25 cellular contexts compared by ENCODE assay signal in genomic region chr7:6030988-6031387, GRCh38. TPM values are rescaled to one million over a fixed set of nuclear protein-coding genes. Genes with fewer than 3 reads are reported as not detected.
DNase-seq lines count a peak whose midpoint lies in the region; ATAC-seq and TF ChIP-seq lines count a peak whose summit lies in the region.
"Had no signal": no experiment of that assay in that cellular context is flagged by ENCODE, and none has a peak within 500 bp of the region (broad histone marks: within the 10 kb centered on the region; RNA-seq: fewer than 3 reads in every experiment).

Gene ANKRD61, plus strand, starts transcription at chr7:6031376. Its CDS starts 0 bp downstream, at chr7:6031376.

- H3K27me3 Mint-ChIP-seq in T-helper 1 cell treated with Interleukin-12 subunit alpha and Interleukin-12 subunit beta and Interleukin-4 antibody, amounts not matched to agents 30 μg/mL and 1 μg/mL, for 36 hours (ENCODE audit: low read depth), result no peaks in the 10 kb centered on the region
- H3K27me3 Mint-ChIP-seq in CD14-positive monocyte (ENCODE audit: low read depth in 3 of 3), result no peaks in the 10 kb centered on the region
- H3K27me3 Mint-ChIP-seq in effector memory CD8-positive, alpha-beta T cell, result no peaks in the 10 kb centered on the region

- DNase-seq in T-helper 1 cell (no peak), CD14-positive monocyte (ENCODE audit: low spot score) (no peak), Peyer's patch (no peak), AG08396 (ENCODE audit: low spot score) (no peak)
- no peak for DNase-seq in effector memory CD8-positive, alpha-beta T cell
- DNase-seq: activated CD4-positive, CD25-positive, alpha-beta regulatory T cell treated with anti-CD3 and anti-CD28 coated beads, Interleukin-2, amount 50 U/mL, for 72 hours; BE2C; GDM1; HFFc6; left ventricle myocardium superior; NCI-H1092; NCI-H2081 treated with DMSO at 0.1 percent for 48 hours; NCI-H510A; NK-92 treated with Interleukin-12 subunit alpha and Interleukin-12 subunit beta, amount 100 ng/mL, for 24 hours; small intestine; stimulated activated CD4-positive, alpha-beta T cell treated with anti-CD3 and anti-CD28 coated beads, Interleukin-2, amount 100 ng/mL, for 48 hours; stomach; uterus had no signal

- peaks cover 38% of the 10 kb centered on the region for H3K36me3 Mint-ChIP-seq in T-helper 1 cell treated with Interleukin-12 subunit alpha and Interleukin-12 subunit beta and Interleukin-4 antibody, amounts not matched to agents 30 μg/mL and 1 μg/mL, for 36 hours (ENCODE audit: low read depth)
- H3K36me3 Mint-ChIP-seq in CD14-positive monocyte, result peaks cover 60 to 77% of the 10 kb centered on the region in 2 donors
- peaks cover 48% of the 10 kb centered on the region for H3K36me3 Mint-ChIP-seq in effector memory CD8-positive, alpha-beta T cell (ENCODE audit: insufficient read depth)

- H3K4me3 ChIP-seq in Peyer's patch, result no peak within 1 kb of the TSS
- H3K4me3 ChIP-seq: stomach, uterus had no signal

- H3K4me1 ChIP-seq in Peyer's patch, result peaks cover 0 to 3% (median 1%) of the 10 kb centered on the region in 4 donors
- H3K4me1 ChIP-seq: BE2C, uterus had no signal

- H3K27ac ChIP-seq in VCaP (peak within 1 kb of the TSS; percentile 84), Peyer's patch (no peak within 1 kb of the TSS)
- H3K27ac ChIP-seq: 22Rv1, epithelial cell of prostate, stomach, uterus had no signal

- peaks cover 18% of the 10 kb centered on the region for H3K4me1 Mint-ChIP-seq in T-helper 1 cell treated with Interleukin-12 subunit alpha and Interleukin-12 subunit beta and Interleukin-4 antibody, amounts not matched to agents 30 μg/mL and 1 μg/mL, for 36 hours (ENCODE audit: low read depth)
- H3K4me1 Mint-ChIP-seq in CD14-positive monocyte, result peaks cover 30% of the 10 kb centered on the region
- H3K4me1 Mint-ChIP-seq in effector memory CD8-positive, alpha-beta T cell (ENCODE audit: low read depth in 2 of 2), result peaks cover 25 to 32% of the 10 kb centered on the region in 2 donors

- TF ChIP-seq CTCF in CD14-positive monocyte (IDR thresholded peaks at IDR 0.05) (no peak), VCaP (conservative IDR thresholded peaks at IDR 0.05) (no peak), Peyer's patch (IDR thresholded peaks at IDR 0.05) (no peak)

- no peak within 1 kb of the TSS for H3K4me3 Mint-ChIP-seq in T-helper 1 cell treated with Interleukin-12 subunit alpha and Interleukin-12 subunit beta and Interleukin-4 antibody, amounts not matched to agents 30 μg/mL and 1 μg/mL, for 36 hours
- no peak within 1 kb of the TSS for H3K4me3 Mint-ChIP-seq in CD14-positive monocyte
- peak within 1 kb of the TSS; percentile 64 to 75 for H3K4me3 Mint-ChIP-seq in effector memory CD8-positive, alpha-beta T cell
- H3K4me3 Mint-ChIP-seq: HFFc6 had no signal

- ATAC-seq in effector memory CD8-positive, alpha-beta T cell (replicated peaks), result no peak
- ATAC-seq in HG03045 (IDR thresholded peaks at IDR 0.05; ENCODE audit: unreplicated experiment), result no peak
- ATAC-seq: left ventricle myocardium superior, Panc1 had no signal

- H3K9me3 Mint-ChIP-seq in T-helper 1 cell treated with Interleukin-12 subunit alpha and Interleukin-12 subunit beta and Interleukin-4 antibody, amounts not matched to agents 30 μg/mL and 1 μg/mL, for 36 hours, result no peaks in the 10 kb centered on the region
- no peaks in the 10 kb centered on the region for H3K9me3 Mint-ChIP-seq in CD14-positive monocyte
- no peaks in the 10 kb centered on the region for H3K9me3 Mint-ChIP-seq in effector memory CD8-positive, alpha-beta T cell
- H3K9me3 Mint-ChIP-seq: HFFc6 had no signal

- H3K27ac Mint-ChIP-seq in T-helper 1 cell treated with Interleukin-12 subunit alpha and Interleukin-12 subunit beta and Interleukin-4 antibody, amounts not matched to agents 30 μg/mL and 1 μg/mL, for 36 hours, result peak within 1 kb of the TSS; percentile 38
- peak within 1 kb of the TSS in 6 of 7 donors; percentile 22 to 69 (median 45) for H3K27ac Mint-ChIP-seq in CD14-positive monocyte
- peak within 1 kb of the TSS; percentile 60 to 78 for H3K27ac Mint-ChIP-seq in effector memory CD8-positive, alpha-beta T cell
- H3K27ac Mint-ChIP-seq: HFFc6 had no signal

- TF ChIP-seq POLR2A in Peyer's patch (IDR thresholded peaks at IDR 0.05), result no peak

- H3K9me3 ChIP-seq in Peyer's patch, result no peaks in the 10 kb centered on the region
- H3K9me3 ChIP-seq: BE2C, stomach, uterus had no signal

- intact Hi-C loops in CD14-positive monocyte (cut with micrococcal nuclease), result no loop called here

- peaks cover 0 to 95% (median 1%) of the 10 kb centered on the region in 3 donors for H3K36me3 ChIP-seq in Peyer's patch

- H3K27me3 ChIP-seq in Peyer's patch, result no peaks in the 10 kb centered on the region
- H3K27me3 ChIP-seq: BE2C, stomach, uterus had no signal

RNA-seq across cellular contexts. Expression of gene ANKRD61, which starts in this region (rescaled TPM):
- not detected for polyA plus RNA-seq in CD14-positive monocyte
- total RNA-seq in Peyer's patch, result not detected
- total RNA-seq: fibroblast of villous mesenchyme had no signal
- polyA plus RNA-seq: stomach had no signal

Comparison
In these comparisons a context has a peak if more than half of its experiments do, and no peak if none do; other contexts are left out.
1. H3K4me3 Mint-ChIP-seq: peak in effector memory CD8-positive, alpha-beta T cell (2 of 2); none in T-helper 1 cell treated with Interleukin-12 subunit alpha and Interleukin-12 subunit beta and Interleukin-4 antibody, amounts not matched to agents 30 μg/mL and 1 μg/mL, for 36 hours (single experiment) and CD14-positive monocyte (0 of 2).
2. Peak in every context shown above with its lines, with median percentiles within 50 percentile points of each other: H3K27ac Mint-ChIP-seq.